8 cellular contexts compared by ENCODE assay signal in genomic region chrX:123664467-123665167, GRCh38.
A peak's percentile ranks its signal among the peaks of the same experiment; 100 is the strongest.
DNase-seq lines count a peak whose midpoint lies in the region; ATAC-seq and TF ChIP-seq lines count a peak whose summit lies in the region.
"Not testable (repeated sequence)": the region's sequence is repeated elsewhere in the genome, so short reads cannot be mapped to it uniquely, and the experiment has no call there.

No MANE protein-coding gene starts in this region.

- H3K79me1 ChIP-seq in IMR-90 (ENCODE audit: low read depth in 1 of 2, low read length in 2 of 2), result not testable (repeated sequence)

- H3K36me3 Mint-ChIP-seq in chondrocyte (ENCODE audit: low read depth), result not testable (repeated sequence)

- H3K14ac ChIP-seq in IMR-90 (replicated peaks; ENCODE audit: low read depth, low read length), result not testable (repeated sequence)

- BruUV-seq in IMR-90 (replicated peaks; lab: Mats Ljungman, UMichigan), result not testable (repeated sequence)

- TF ChIP-seq RAD21 in IMR-90 (IDR thresholded peaks at IDR 0.05; ENCODE audit: low read length), result not testable (repeated sequence)

- intact Hi-C loops in IMR-90 (cut with micrococcal nuclease), result not testable (repeated sequence)

- H2AFZ ChIP-seq in IMR-90 (replicated peaks; ENCODE audit: low read length, poor library complexity), result not testable (repeated sequence)

- H3K36me3 ChIP-seq in IMR-90 (ENCODE audit: control insufficient read depth, insufficient read depth, low read length); kidney epithelial cell (ENCODE audit: control insufficient read depth, insufficient read depth, low read length): not testable (repeated sequence)
- peaks cover 37% of the 10 kb centered on the region for H3K36me3 ChIP-seq in adipocyte (ENCODE audit: control insufficient read depth, insufficient read depth, low read length, severe bottlenecking)

- not testable (repeated sequence) for H2BK5ac ChIP-seq in IMR-90 (ENCODE audit: low read depth, low read length, poor library complexity, severe bottlenecking)

- CTCF ChIA-PET in IMR-90 (lab: Yijun Ruan, JAX), result not testable (repeated sequence)

- not testable (repeated sequence) for H2BK15ac ChIP-seq in IMR-90 (ENCODE audit: low read depth, low read length)

- H3K27ac ChIP-seq in 22Rv1, result peak overlapping the region; percentile 42
- not testable (repeated sequence) for H3K27ac ChIP-seq in IMR-90 (ENCODE audit: insufficient read depth, low read length)

- ATAC-seq in IMR-90 (ENCODE audit: low read depth), result peak; percentile 66

- not testable (repeated sequence) for H3K4me3 Mint-ChIP-seq in chondrocyte (ENCODE audit: unreplicated experiment)

- not testable (repeated sequence) for H4K91ac ChIP-seq in IMR-90 (ENCODE audit: insufficient read depth, low read depth, low read length)

- DNase-seq in EH (ENCODE audit: low read depth) (peak; percentile 65), IMR-90 (peak; percentile 57), adipocyte (ENCODE audit: low read depth) (peak; percentile 36), fibroblast of pulmonary artery (ENCODE audit: low read depth) (peak; percentile 11), kidney epithelial cell (ENCODE audit: low read depth) (peak; percentile 12), retinal pigment epithelial cell (ENCODE audit: low read depth) (peak; percentile 34)
- DNase-seq in chondrocyte (ENCODE audit: low spot score), result not testable (repeated sequence)

- not testable (repeated sequence) for H3K4me1 Mint-ChIP-seq in chondrocyte (ENCODE audit: low read depth)

- H3K27ac Mint-ChIP-seq in chondrocyte (ENCODE audit: unreplicated experiment), result peak overlapping the region; percentile 6

- not testable (repeated sequence) for H3K4me1 ChIP-seq in IMR-90 (ENCODE audit: control insufficient read depth, insufficient read depth, low read length); adipocyte (ENCODE audit: control insufficient read depth, insufficient read depth, low read length)

- not testable (repeated sequence) for H4K5ac ChIP-seq in IMR-90 (ENCODE audit: low read depth, low read length)

- H3K9ac ChIP-seq in IMR-90 (ENCODE audit: low read depth, low read length); adipocyte (ENCODE audit: low read length): not testable (repeated sequence)

- not testable (repeated sequence) for TF ChIP-seq CTCF in 22Rv1 (IDR thresholded peaks at IDR 0.05); IMR-90 (conservative IDR thresholded peaks at IDR 0.05; ENCODE audit: low read depth, low read length); chondrocyte (IDR thresholded peaks at IDR 0.05); fibroblast of pulmonary artery (IDR thresholded peaks at IDR 0.05; ENCODE audit: low read length, missing control alignments); kidney epithelial cell (IDR thresholded peaks at IDR 0.05; ENCODE audit: insufficient read depth, low read length, poor library complexity, severe bottlenecking); retinal pigment epithelial cell (conservative IDR thresholded peaks at IDR 0.05; ENCODE audit: low read depth, low read length)

- H2BK20ac ChIP-seq in IMR-90 (ENCODE audit: low read depth, low read length), result not testable (repeated sequence)

- H4K20me1 ChIP-seq in IMR-90 (ENCODE audit: insufficient read depth, low read length), result not testable (repeated sequence)

- H3K4ac ChIP-seq in IMR-90 (ENCODE audit: low read depth, low read length), result not testable (repeated sequence)

- not testable (repeated sequence) for TF ChIP-seq POLR2A in IMR-90 (IDR thresholded peaks at IDR 0.05; ENCODE audit: low read depth, low read length)

- not testable (repeated sequence) for H3K18ac ChIP-seq in IMR-90 (ENCODE audit: low read depth, low read length)

- WGBS in IMR-90 (ENCODE audit: extremely low coverage in 2 of 2, insufficient read length in 1 of 2), 2 experiments, result no CpG with 5 or more reads among the region's 6 CpGs

- not testable (repeated sequence) for H2BK120ac ChIP-seq in IMR-90 (ENCODE audit: low read depth, low read length)

- dilution Hi-C loops in IMR-90 (cut with HindIII; ENCODE audit: low sequenced_read_pairs, unreplicated experiment), result not testable (repeated sequence)

- not testable (repeated sequence) for H3K9me3 ChIP-seq in IMR-90 (ENCODE audit: control insufficient read depth, insufficient read depth, low read length); adipocyte (ENCODE audit: control insufficient read depth, low read length)

- not testable (repeated sequence) for H3K56ac ChIP-seq in IMR-90 (ENCODE audit: extremely low read depth, insufficient read depth, low read length)

- H2AK5ac ChIP-seq in IMR-90 (ENCODE audit: low read depth, low read length), result not testable (repeated sequence)

- H4K8ac ChIP-seq in IMR-90 (ENCODE audit: low read depth in 2 of 2, low read length in 2 of 2), result not testable (repeated sequence)

- not testable (repeated sequence) for H3K9me3 Mint-ChIP-seq in chondrocyte (ENCODE audit: low read depth)

- not testable (repeated sequence) for H3K23ac ChIP-seq in IMR-90 (ENCODE audit: low read depth, low read length)

- not testable (repeated sequence) for H3K4me3 ChIP-seq in IMR-90 (ENCODE audit: insufficient read depth, low read depth, low read length); adipocyte (ENCODE audit: low read length); fibroblast of pulmonary artery (replicated peaks; ENCODE audit: low read depth, low read length); kidney epithelial cell (ENCODE audit: low read depth, low read length); retinal pigment epithelial cell (ENCODE audit: low read length)

- not testable (repeated sequence) for H3K9me1 ChIP-seq in IMR-90 (ENCODE audit: insufficient read depth, low read length)

- not testable (repeated sequence) for H2AK9ac ChIP-seq in IMR-90 (replicated peaks; ENCODE audit: low read depth, low read length, poor library complexity)

- not testable (repeated sequence) for H3K27me3 ChIP-seq in IMR-90 (ENCODE audit: control insufficient read depth, insufficient read depth, low read length); adipocyte (replicated peaks; ENCODE audit: control insufficient read depth, insufficient read depth, low read length); kidney epithelial cell (ENCODE audit: control insufficient read depth, insufficient read depth, low read length)

- not testable (repeated sequence) for H3K4me2 ChIP-seq in IMR-90 (ENCODE audit: low read depth, low read length)

- H3K27me3 Mint-ChIP-seq in chondrocyte (ENCODE audit: low read depth), result not testable (repeated sequence)

- POLR2A ChIA-PET in IMR-90 (lab: Charles Lee; ENCODE audit: unreplicated experiment), result not testable (repeated sequence)

- in situ Hi-C loops in IMR-90 (cut with MboI; ENCODE audit: low sequenced_read_pairs), result not testable (repeated sequence)
